8 cellular contexts compared by ENCODE assay signal in genomic region chr14:102139248-102140026, GRCh38. TPM values are rescaled to one million over a fixed set of nuclear protein-coding genes. Genes with fewer than 3 reads are reported as not detected.
A peak's percentile ranks its signal among the peaks of the same experiment; 100 is the strongest.
DNase-seq lines count a peak whose midpoint lies in the region; ATAC-seq and TF ChIP-seq lines count a peak whose summit lies in the region.

WDR20 (plus strand) TSS chr14:102139897; CDS start chr14:102139924, 27 bp downstream.

- peak; percentile 91 for ATAC-seq in GM19328 (IDR thresholded peaks at IDR 0.05; ENCODE audit: unreplicated experiment)
- ATAC-seq in HG03520 (IDR thresholded peaks at IDR 0.05; ENCODE audit: unreplicated experiment) = peak; percentile 93
- peak; percentile 97 for ATAC-seq in left lobe of liver

- no peak for TF ChIP-seq CTCF in C4-2B (conservative IDR thresholded peaks at IDR 0.05)

- no peaks in the 10 kb centered on the region for H3K9me3 Mint-ChIP-seq in activated CD4-positive, alpha-beta T cell treated with anti-CD3 and anti-CD28 coated beads, Interleukin-2, amount 10 ng/mL, durations not matched to agents 24 days and 14 days

- H3K27ac Mint-ChIP-seq in activated CD4-positive, alpha-beta T cell treated with anti-CD3 and anti-CD28 coated beads, Interleukin-2, amount 10 ng/mL, durations not matched to agents 24 days and 14 days = peak within 1 kb of the TSS; percentile 95

- intact Hi-C loops in activated CD4-positive, alpha-beta T cell treated with anti-CD3 and anti-CD28 coated beads, Interleukin-2, amount 10 ng/mL, durations not matched to agents 24 days and 14 days (cut with micrococcal nuclease) = loop anchor here (1.0 to 5.0 kb wide), 6 partner anchors 45 to 191 kb away; partner anchors contain the start of genes DYNC1H1 and HSP90AA1

- H3K4me3 Mint-ChIP-seq in activated CD4-positive, alpha-beta T cell treated with anti-CD3 and anti-CD28 coated beads, Interleukin-2, amount 10 ng/mL, durations not matched to agents 24 days and 14 days = peak within 1 kb of the TSS; percentile 97

- no peaks in the 10 kb centered on the region for H3K27me3 Mint-ChIP-seq in activated CD4-positive, alpha-beta T cell treated with anti-CD3 and anti-CD28 coated beads, Interleukin-2, amount 10 ng/mL, durations not matched to agents 24 days and 14 days

- DNase-seq in NCI-H526 treated with DMSO at 0.1 percent for 48 hours (lab: John Stamatoyannopoulos, UW) (peak; percentile 94), cortex of kidney (lab: John Stamatoyannopoulos, UW) (peak; percentile 88), left lobe of liver (ENCODE audit: low spot score) (peak; percentile 99)
- DNase-seq in activated CD4-positive, alpha-beta T cell treated with anti-CD3 and anti-CD28 coated beads, Interleukin-2, amount 10 ng/mL, durations not matched to agents 24 days and 14 days = peak; percentile 100
- DNase-seq in stimulated activated CD4-positive, alpha-beta T cell treated with anti-CD3 and anti-CD28 coated beads, Interleukin-2, amount 100 ng/mL, for 4 hours (ENCODE audit: low read depth) = peak; percentile 100

- peaks cover 21% of the 10 kb centered on the region for H3K4me1 Mint-ChIP-seq in activated CD4-positive, alpha-beta T cell treated with anti-CD3 and anti-CD28 coated beads, Interleukin-2, amount 10 ng/mL, durations not matched to agents 24 days and 14 days

- H3K36me3 Mint-ChIP-seq in activated CD4-positive, alpha-beta T cell treated with anti-CD3 and anti-CD28 coated beads, Interleukin-2, amount 10 ng/mL, durations not matched to agents 24 days and 14 days (ENCODE audit: low read depth) = peaks cover 1% of the 10 kb centered on the region

- peak within 1 kb of the TSS; percentile 84 for H3K27ac ChIP-seq in C4-2B

RNA-seq across cellular contexts. Expression of gene WDR20, which starts in this region (rescaled TPM):
- total RNA-seq in activated CD4-positive, alpha-beta T cell treated with anti-CD3 and anti-CD28 coated beads, Interleukin-2, amount 10 ng/mL, durations not matched to agents 24 days and 14 days = 30.4 and 31.0 TPM in 2 replicates
- 14.0 TPM for total RNA-seq in left lobe of liver

Comparison
In these comparisons a context has a peak if more than half of its experiments do, and no peak if none do; other contexts are left out.
1. Peak in every context shown above with its lines: DNase-seq, ATAC-seq and H3K27ac ChIP-seq.